In genomic region chr16:11575223-11575589, GRCh38 we compare ENCODE assay signal across 16 cellular contexts. TPM values are rescaled to one million over a fixed set of nuclear protein-coding genes. Genes with fewer than 3 reads are reported as not detected.
A peak's percentile ranks its signal among the peaks of the same experiment; 100 is the strongest.
DNase-seq lines count a peak whose midpoint lies in the region; ATAC-seq and TF ChIP-seq lines count a peak whose summit lies in the region.
"Had no signal": no experiment of that assay in that cellular context is flagged by ENCODE, and none has a peak within 500 bp of the region (broad histone marks: within the 10 kb centered on the region; RNA-seq: fewer than 3 reads in every experiment).

No MANE protein-coding gene starts in this region.

- intact Hi-C loops in naive thymus-derived CD4-positive, alpha-beta T cell (cut with micrococcal nuclease): no loop called here
- intact Hi-C loops in upper lobe of right lung (cut with DNase I) (no loop called here), PC-3 (cut with micrococcal nuclease) (no loop called here)

- H3K36me3 ChIP-seq in naive thymus-derived CD4-positive, alpha-beta T cell (ENCODE audit: control insufficient read depth in 2 of 3, insufficient read depth in 3 of 3, low read length in 3 of 3): peaks cover 0 to 21% (median 4%) of the 10 kb centered on the region in 3 experiments
- no peaks in the 10 kb centered on the region for H3K36me3 ChIP-seq in upper lobe of right lung
- H3K36me3 ChIP-seq in PC-3 (ENCODE audit: low read depth, low read length): no peaks in the 10 kb centered on the region
- H3K36me3 ChIP-seq: neural progenitor cell had no signal

- DNase-seq in activated naive CD4-positive, alpha-beta T cell (lab: John Stamatoyannopoulos, UW): no peak
- DNase-seq in activated CD4-positive, alpha-beta memory T cell treated with anti-CD3 and anti-CD28 coated beads, Interleukin-2, amount 10 ng/mL, durations not matched to agents 7 days and 5 days: no peak
- DNase-seq in naive thymus-derived CD4-positive, alpha-beta T cell: no peak
- DNase-seq in upper lobe of right lung: peak; percentile 48
- DNase-seq in PC-3: no peak
- no peak for DNase-seq in LoVo (ENCODE audit: low spot score)
- DNase-seq in cerebellar cortex (ENCODE audit: low spot score): no peak
- DNase-seq: activated CD4-positive, alpha-beta T cell treated with anti-CD3 and anti-CD28 coated beads for 1 hour; caudate nucleus; DMS79; NCI-H1436; PC-9; stimulated activated CD4-positive, alpha-beta T cell treated with anti-CD3 and anti-CD28 coated beads, Interleukin-4, amount 100 ng/mL, for 4 hours had no signal

- H3K9me3 Mint-ChIP-seq in activated naive CD4-positive, alpha-beta T cell treated with anti-CD3 and anti-CD28 coated beads, Interleukin-2, amount 50 U/mL, for 24 hours: no peaks in the 10 kb centered on the region
- H3K9me3 Mint-ChIP-seq in activated CD4-positive, alpha-beta memory T cell treated with anti-CD3 and anti-CD28 coated beads, Interleukin-2, amount 10 ng/mL, durations not matched to agents 7 days and 5 days: no peaks in the 10 kb centered on the region
- H3K9me3 Mint-ChIP-seq in naive thymus-derived CD4-positive, alpha-beta T cell: peaks cover 0 to 3% (median 0%) of the 10 kb centered on the region in 11 donors

- POLR2A ChIA-PET in activated CD4-positive, alpha-beta memory T cell treated with anti-CD3 and anti-CD28 coated beads, Interleukin-2, amount 10 ng/mL, durations not matched to agents 7 days and 5 days (lab: Charles Lee): interaction anchor here (0.7 to 2.8 kb wide), 7 partner anchors 9 to 47 kb away, joined by 3 to 10 read pairs (median 4); no protein-coding TSS in a partner anchor
- POLR2A ChIA-PET in naive thymus-derived CD4-positive, alpha-beta T cell (lab: Charles Lee): interaction anchor here (0.8 to 2.0 kb wide), 5 partner anchors 11 to 44 kb away, joined by 3 to 8 read pairs (median 5); partner anchors contain the start of gene LITAF
- POLR2A ChIA-PET in PC-3 (lab: Charles Lee; ENCODE audit: unreplicated experiment): no interaction called here

- H3K27ac ChIP-seq in naive thymus-derived CD4-positive, alpha-beta T cell (ENCODE audit: low read depth, low read length): peak overlapping the region; percentile 54
- no peak overlapping the region for H3K27ac ChIP-seq in upper lobe of right lung
- no peak overlapping the region for H3K27ac ChIP-seq in PC-3 (ENCODE audit: low read length)
- H3K27ac ChIP-seq: neural progenitor cell, PC-9 had no signal

- peaks cover 59 to 68% of the 10 kb centered on the region in 2 donors for H3K4me1 ChIP-seq in naive thymus-derived CD4-positive, alpha-beta T cell (ENCODE audit: control insufficient read depth in 2 of 2, insufficient read depth in 2 of 2, low read length in 2 of 2)
- H3K4me1 ChIP-seq in upper lobe of right lung (peaks cover 45% of the 10 kb centered on the region), PC-3 (ENCODE audit: insufficient read depth, low read length) (no peaks in the 10 kb centered on the region)

- H3K9me3 ChIP-seq in naive thymus-derived CD4-positive, alpha-beta T cell (ENCODE audit: control insufficient read depth in 2 of 3, low read length in 3 of 3): no peaks in the 10 kb centered on the region
- H3K9me3 ChIP-seq in upper lobe of right lung (no peaks in the 10 kb centered on the region), PC-3 (ENCODE audit: low read length) (no peaks in the 10 kb centered on the region)

- CTCF ChIA-PET in activated CD4-positive, alpha-beta memory T cell treated with anti-CD3 and anti-CD28 coated beads, Interleukin-2, amount 10 ng/mL, durations not matched to agents 7 days and 5 days (lab: Charles Lee): interaction anchor here (1.5 kb wide), 1 partner anchor 61 kb away, joined by 3 read pairs; no protein-coding TSS in a partner anchor
- CTCF ChIA-PET in naive thymus-derived CD4-positive, alpha-beta T cell (lab: Charles Lee): interaction anchor here (1.2 to 1.6 kb wide), 2 partner anchors 7 to 65 kb away, joined by 3 to 4 read pairs; no protein-coding TSS in a partner anchor
- CTCF ChIA-PET in PC-3 (lab: Charles Lee): no interaction called here

- no peaks in the 10 kb centered on the region for H3K79me2 ChIP-seq in PC-3 (ENCODE audit: low read length)

- H4K20me1 ChIP-seq in PC-3 (ENCODE audit: low read length): no peaks in the 10 kb centered on the region

- BruUV-seq in PC-3 (replicated peaks; lab: Mats Ljungman, UMichigan): no TSS peak

- no peak overlapping the region for H3K4me2 ChIP-seq in PC-3 (ENCODE audit: low read length)
- H3K4me2 ChIP-seq: neural progenitor cell, PC-9 had no signal

- no peaks in the 10 kb centered on the region for H3K27me3 ChIP-seq in naive thymus-derived CD4-positive, alpha-beta T cell (ENCODE audit: control insufficient read depth in 2 of 2, insufficient read depth in 2 of 2, low read length in 2 of 2)
- H3K27me3 ChIP-seq in upper lobe of right lung (no peaks in the 10 kb centered on the region), PC-3 (ENCODE audit: low read length) (no peaks in the 10 kb centered on the region)
- H3K27me3 ChIP-seq: neural progenitor cell had no signal

- H3K9ac ChIP-seq in PC-3 (ENCODE audit: low read length): no peak overlapping the region
- H3K9ac ChIP-seq: neural progenitor cell had no signal

- TF ChIP-seq CTCF in upper lobe of right lung (IDR thresholded peaks at IDR 0.05) (no peak), PC-3 (conservative IDR thresholded peaks at IDR 0.05; ENCODE audit: low read depth, low read length) (no peak)

- peaks cover 9% of the 10 kb centered on the region for H3K36me3 Mint-ChIP-seq in activated naive CD4-positive, alpha-beta T cell treated with anti-CD3 and anti-CD28 coated beads, Interleukin-2, amount 50 U/mL, for 24 hours
- peaks cover 56% of the 10 kb centered on the region for H3K36me3 Mint-ChIP-seq in activated CD4-positive, alpha-beta memory T cell treated with anti-CD3 and anti-CD28 coated beads, Interleukin-2, amount 10 ng/mL, durations not matched to agents 7 days and 5 days (ENCODE audit: low read depth)
- H3K36me3 Mint-ChIP-seq in naive thymus-derived CD4-positive, alpha-beta T cell: peaks cover 0 to 30% (median 18%) of the 10 kb centered on the region in 5 donors
- H3K36me3 Mint-ChIP-seq: neural progenitor cell had no signal

- H2AFZ ChIP-seq in PC-3 (ENCODE audit: low read length): no peak overlapping the region
- H2AFZ ChIP-seq: neural progenitor cell, PC-9 had no signal

- ATAC-seq in naive thymus-derived CD4-positive, alpha-beta T cell: no peak
- ATAC-seq in upper lobe of right lung (no peak), PC-3 (no peak)

- H3F3A ChIP-seq in PC-3 (ENCODE audit: low read length, unreplicated experiment): no peaks in the 10 kb centered on the region

- H3K27ac Mint-ChIP-seq in activated naive CD4-positive, alpha-beta T cell treated with anti-CD3 and anti-CD28 coated beads, Interleukin-2, amount 50 U/mL, for 24 hours: peak overlapping the region; percentile 80
- H3K27ac Mint-ChIP-seq in activated CD4-positive, alpha-beta memory T cell treated with anti-CD3 and anti-CD28 coated beads, Interleukin-2, amount 10 ng/mL, durations not matched to agents 7 days and 5 days: peak overlapping the region; percentile 61
- peak overlapping the region; percentile 61 to 100 (median 93) for H3K27ac Mint-ChIP-seq in naive thymus-derived CD4-positive, alpha-beta T cell
- H3K27ac Mint-ChIP-seq: neural progenitor cell had no signal

- no peaks in the 10 kb centered on the region for H3K27me3 Mint-ChIP-seq in activated naive CD4-positive, alpha-beta T cell treated with anti-CD3 and anti-CD28 coated beads, Interleukin-2, amount 50 U/mL, for 24 hours
- no peaks in the 10 kb centered on the region for H3K27me3 Mint-ChIP-seq in activated CD4-positive, alpha-beta memory T cell treated with anti-CD3 and anti-CD28 coated beads, Interleukin-2, amount 10 ng/mL, durations not matched to agents 7 days and 5 days
- no peaks in the 10 kb centered on the region for H3K27me3 Mint-ChIP-seq in naive thymus-derived CD4-positive, alpha-beta T cell

- no peak overlapping the region for H3K4me3 ChIP-seq in naive thymus-derived CD4-positive, alpha-beta T cell (ENCODE audit: low read length)
- H3K4me3 ChIP-seq in upper lobe of right lung (no peak overlapping the region), PC-3 (ENCODE audit: low read length) (no peak overlapping the region)
- H3K4me3 ChIP-seq: lung, neural progenitor cell, PC-9 had no signal

- peak overlapping the region; percentile 59 for H3K4me3 Mint-ChIP-seq in activated naive CD4-positive, alpha-beta T cell treated with anti-CD3 and anti-CD28 coated beads, Interleukin-2, amount 50 U/mL, for 24 hours
- peak overlapping the region; percentile 59 for H3K4me3 Mint-ChIP-seq in activated CD4-positive, alpha-beta memory T cell treated with anti-CD3 and anti-CD28 coated beads, Interleukin-2, amount 10 ng/mL, durations not matched to agents 7 days and 5 days
- H3K4me3 Mint-ChIP-seq in naive thymus-derived CD4-positive, alpha-beta T cell: peak overlapping the region in 9 of 10 donors; percentile 41 to 80 (median 59)
- H3K4me3 Mint-ChIP-seq: neural progenitor cell had no signal

- peaks cover 87% of the 10 kb centered on the region for H3K4me1 Mint-ChIP-seq in activated naive CD4-positive, alpha-beta T cell treated with anti-CD3 and anti-CD28 coated beads, Interleukin-2, amount 50 U/mL, for 24 hours
- peaks cover 77% of the 10 kb centered on the region for H3K4me1 Mint-ChIP-seq in activated CD4-positive, alpha-beta memory T cell treated with anti-CD3 and anti-CD28 coated beads, Interleukin-2, amount 10 ng/mL, durations not matched to agents 7 days and 5 days
- peaks cover 54 to 93% (median 76%) of the 10 kb centered on the region in 7 donors for H3K4me1 Mint-ChIP-seq in naive thymus-derived CD4-positive, alpha-beta T cell

- no peaks in the 10 kb centered on the region for H3K9me2 ChIP-seq in PC-3 (replicated peaks; ENCODE audit: low read length)

RNA-seq across cellular contexts. Expression of gene LITAF, which starts 11.5 kb away (rescaled TPM):
- total RNA-seq in activated CD4-positive, alpha-beta memory T cell treated with anti-CD3 and anti-CD28 coated beads, Interleukin-2, amount 10 ng/mL, durations not matched to agents 7 days and 5 days: 100 to 1,000 TPM; 149 to 157 TPM
- total RNA-seq in naive thymus-derived CD4-positive, alpha-beta T cell: 100 to 1,000 TPM; 126 to 278 (median 208) TPM
- 100 to 1,000 TPM; 525 to 563 TPM for polyA plus RNA-seq in naive thymus-derived CD4-positive, alpha-beta T cell
- total RNA-seq in upper lobe of right lung (242 TPM), PC-3 (2014; rRNA removed) (12.8 and 13.1 TPM in 2 replicates)
